In the genomic region with DNA sequence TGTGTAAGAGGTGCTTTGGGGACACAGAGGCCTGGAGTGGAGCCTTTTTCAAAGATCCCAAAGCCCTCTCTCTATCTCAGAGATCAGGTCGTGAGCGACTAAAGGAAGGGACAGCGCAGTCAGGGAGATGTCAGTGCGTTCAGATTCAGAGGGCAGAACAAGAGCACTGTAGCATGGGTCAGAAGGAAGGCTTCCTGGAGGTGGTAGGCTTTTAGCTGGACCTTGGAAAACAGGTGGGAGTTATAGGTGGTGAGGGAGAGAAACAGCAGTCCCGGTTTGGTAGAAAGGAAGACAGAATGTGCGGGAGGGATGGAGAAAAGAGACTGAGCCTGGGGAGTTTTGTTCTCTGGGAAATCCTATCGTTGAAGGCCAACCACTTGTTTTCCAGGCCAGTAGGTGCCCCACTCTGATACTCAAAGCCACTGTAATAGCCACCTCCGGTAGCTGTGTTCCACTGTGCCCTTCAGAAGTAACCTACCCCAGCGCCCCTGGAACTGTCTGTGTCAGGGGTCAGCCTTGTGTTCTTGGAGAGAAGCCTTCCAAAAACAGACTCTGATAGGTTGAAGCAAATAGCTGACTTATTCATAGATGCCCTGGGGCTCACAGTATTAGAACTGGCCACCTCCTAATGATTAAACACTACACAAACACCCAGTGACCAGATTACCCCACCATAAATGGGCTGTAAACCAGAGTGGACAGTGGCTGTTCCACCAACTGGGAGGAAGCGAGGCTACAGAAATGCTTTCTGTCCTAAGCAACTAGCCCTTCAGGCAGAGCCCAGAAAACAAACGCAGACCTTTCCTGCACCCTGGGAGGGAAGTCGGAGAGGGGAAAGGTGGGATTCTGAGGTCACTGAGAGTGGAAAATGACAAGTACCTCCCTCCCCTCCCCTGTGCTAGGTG, we compare ENCODE assay signal across 1 cellular context.
TF ChIP-seq lines count a peak whose summit lies in the region.

No MANE protein-coding gene starts in this region.

TF ChIP-seq in HepG2, 621 proteins besides CTCF, POLR2A, EP300 and RAD21 (continued from another document and continues in another):
- no peak for TF ChIP-seq TMF1 (CRISPR knock-in tag; IDR thresholded peaks at IDR 0.05; ENCODE audit: low read depth)
- no peak for TF ChIP-seq SCMH1 (CRISPR knock-in tag; IDR thresholded peaks at IDR 0.05; ENCODE audit: borderline replicate concordance)
- TF ChIP-seq, protein P1, sequence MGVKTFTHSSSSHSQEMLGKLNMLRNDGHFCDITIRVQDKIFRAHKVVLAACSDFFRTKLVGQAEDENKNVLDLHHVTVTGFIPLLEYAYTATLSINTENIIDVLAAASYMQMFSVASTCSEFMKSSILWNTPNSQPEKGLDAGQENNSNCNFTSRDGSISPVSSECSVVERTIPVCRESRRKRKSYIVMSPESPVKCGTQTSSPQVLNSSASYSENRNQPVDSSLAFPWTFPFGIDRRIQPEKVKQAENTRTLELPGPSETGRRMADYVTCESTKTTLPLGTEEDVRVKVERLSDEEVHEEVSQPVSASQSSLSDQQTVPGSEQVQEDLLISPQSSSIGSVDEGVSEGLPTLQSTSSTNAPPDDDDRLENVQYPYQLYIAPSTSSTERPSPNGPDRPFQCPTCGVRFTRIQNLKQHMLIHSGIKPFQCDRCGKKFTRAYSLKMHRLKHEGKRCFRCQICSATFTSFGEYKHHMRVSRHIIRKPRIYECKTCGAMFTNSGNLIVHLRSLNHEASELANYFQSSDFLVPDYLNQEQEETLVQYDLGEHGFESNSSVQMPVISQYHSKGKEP (CRISPR knock-in tag; IDR thresholded peaks at IDR 0.05), result no peak
- TF ChIP-seq, protein P2, sequence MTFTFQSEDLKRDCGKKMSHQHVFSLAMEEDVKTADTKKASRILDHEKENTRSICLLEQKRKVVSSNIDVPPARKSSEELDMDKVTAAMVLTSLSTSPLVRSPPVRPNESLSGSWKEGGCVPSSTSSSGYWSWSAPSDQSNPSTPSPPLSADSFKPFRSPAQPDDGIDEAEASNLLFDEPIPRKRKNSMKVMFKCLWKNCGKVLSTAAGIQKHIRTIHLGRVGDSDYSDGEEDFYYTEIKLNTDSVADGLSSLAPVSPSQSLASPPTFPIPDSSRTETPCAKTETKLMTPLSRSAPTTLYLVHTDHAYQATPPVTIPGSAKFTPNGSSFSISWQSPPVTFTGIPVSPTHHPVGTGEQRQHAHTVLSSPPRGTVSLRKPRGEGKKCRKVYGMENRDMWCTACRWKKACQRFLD (CRISPR knock-in tag; IDR thresholded peaks at IDR 0.05; ENCODE audit: borderline replicate concordance), result no peak
- TF ChIP-seq ZNF776 (CRISPR knock-in tag; IDR thresholded peaks at IDR 0.05), result no peak
- TF ChIP-seq, protein P3, sequence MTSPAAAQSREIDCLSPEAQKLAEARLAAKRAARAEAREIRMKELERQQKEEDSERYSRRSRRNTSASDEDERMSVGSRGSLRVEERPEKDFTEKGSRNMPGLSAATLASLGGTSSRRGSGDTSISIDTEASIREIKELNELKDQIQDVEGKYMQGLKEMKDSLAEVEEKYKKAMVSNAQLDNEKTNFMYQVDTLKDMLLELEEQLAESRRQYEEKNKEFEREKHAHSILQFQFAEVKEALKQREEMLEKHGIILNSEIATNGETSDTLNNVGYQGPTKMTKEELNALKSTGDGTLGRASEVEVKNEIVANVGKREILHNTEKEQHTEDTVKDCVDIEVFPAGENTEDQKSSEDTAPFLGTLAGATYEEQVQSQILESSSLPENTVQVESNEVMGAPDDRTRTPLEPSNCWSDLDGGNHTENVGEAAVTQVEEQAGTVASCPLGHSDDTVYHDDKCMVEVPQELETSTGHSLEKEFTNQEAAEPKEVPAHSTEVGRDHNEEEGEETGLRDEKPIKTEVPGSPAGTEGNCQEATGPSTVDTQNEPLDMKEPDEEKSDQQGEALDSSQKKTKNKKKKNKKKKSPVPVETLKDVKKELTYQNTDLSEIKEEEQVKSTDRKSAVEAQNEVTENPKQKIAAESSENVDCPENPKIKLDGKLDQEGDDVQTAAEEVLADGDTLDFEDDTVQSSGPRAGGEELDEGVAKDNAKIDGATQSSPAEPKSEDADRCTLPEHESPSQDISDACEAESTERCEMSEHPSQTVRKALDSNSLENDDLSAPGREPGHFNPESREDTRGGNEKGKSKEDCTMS (CRISPR knock-in tag; conservative IDR thresholded peaks at IDR 0.05), result no peak
- TF ChIP-seq, protein P4, sequence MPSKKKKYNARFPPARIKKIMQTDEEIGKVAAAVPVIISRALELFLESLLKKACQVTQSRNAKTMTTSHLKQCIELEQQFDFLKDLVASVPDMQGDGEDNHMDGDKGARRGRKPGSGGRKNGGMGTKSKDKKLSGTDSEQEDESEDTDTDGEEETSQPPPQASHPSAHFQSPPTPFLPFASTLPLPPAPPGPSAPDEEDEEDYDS (CRISPR knock-in tag; IDR thresholded peaks at IDR 0.05), result peak; percentile 89
- TF ChIP-seq KDM4B (CRISPR knock-in tag; IDR thresholded peaks at IDR 0.05), result no peak
- TF ChIP-seq, protein P5, sequence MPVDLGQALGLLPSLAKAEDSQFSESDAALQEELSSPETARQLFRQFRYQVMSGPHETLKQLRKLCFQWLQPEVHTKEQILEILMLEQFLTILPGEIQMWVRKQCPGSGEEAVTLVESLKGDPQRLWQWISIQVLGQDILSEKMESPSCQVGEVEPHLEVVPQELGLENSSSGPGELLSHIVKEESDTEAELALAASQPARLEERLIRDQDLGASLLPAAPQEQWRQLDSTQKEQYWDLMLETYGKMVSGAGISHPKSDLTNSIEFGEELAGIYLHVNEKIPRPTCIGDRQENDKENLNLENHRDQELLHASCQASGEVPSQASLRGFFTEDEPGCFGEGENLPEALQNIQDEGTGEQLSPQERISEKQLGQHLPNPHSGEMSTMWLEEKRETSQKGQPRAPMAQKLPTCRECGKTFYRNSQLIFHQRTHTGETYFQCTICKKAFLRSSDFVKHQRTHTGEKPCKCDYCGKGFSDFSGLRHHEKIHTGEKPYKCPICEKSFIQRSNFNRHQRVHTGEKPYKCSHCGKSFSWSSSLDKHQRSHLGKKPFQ (CRISPR knock-in tag; IDR thresholded peaks at IDR 0.05; ENCODE audit: insufficient replicate concordance), result peak; percentile 42
- TF ChIP-seq, protein P6, sequence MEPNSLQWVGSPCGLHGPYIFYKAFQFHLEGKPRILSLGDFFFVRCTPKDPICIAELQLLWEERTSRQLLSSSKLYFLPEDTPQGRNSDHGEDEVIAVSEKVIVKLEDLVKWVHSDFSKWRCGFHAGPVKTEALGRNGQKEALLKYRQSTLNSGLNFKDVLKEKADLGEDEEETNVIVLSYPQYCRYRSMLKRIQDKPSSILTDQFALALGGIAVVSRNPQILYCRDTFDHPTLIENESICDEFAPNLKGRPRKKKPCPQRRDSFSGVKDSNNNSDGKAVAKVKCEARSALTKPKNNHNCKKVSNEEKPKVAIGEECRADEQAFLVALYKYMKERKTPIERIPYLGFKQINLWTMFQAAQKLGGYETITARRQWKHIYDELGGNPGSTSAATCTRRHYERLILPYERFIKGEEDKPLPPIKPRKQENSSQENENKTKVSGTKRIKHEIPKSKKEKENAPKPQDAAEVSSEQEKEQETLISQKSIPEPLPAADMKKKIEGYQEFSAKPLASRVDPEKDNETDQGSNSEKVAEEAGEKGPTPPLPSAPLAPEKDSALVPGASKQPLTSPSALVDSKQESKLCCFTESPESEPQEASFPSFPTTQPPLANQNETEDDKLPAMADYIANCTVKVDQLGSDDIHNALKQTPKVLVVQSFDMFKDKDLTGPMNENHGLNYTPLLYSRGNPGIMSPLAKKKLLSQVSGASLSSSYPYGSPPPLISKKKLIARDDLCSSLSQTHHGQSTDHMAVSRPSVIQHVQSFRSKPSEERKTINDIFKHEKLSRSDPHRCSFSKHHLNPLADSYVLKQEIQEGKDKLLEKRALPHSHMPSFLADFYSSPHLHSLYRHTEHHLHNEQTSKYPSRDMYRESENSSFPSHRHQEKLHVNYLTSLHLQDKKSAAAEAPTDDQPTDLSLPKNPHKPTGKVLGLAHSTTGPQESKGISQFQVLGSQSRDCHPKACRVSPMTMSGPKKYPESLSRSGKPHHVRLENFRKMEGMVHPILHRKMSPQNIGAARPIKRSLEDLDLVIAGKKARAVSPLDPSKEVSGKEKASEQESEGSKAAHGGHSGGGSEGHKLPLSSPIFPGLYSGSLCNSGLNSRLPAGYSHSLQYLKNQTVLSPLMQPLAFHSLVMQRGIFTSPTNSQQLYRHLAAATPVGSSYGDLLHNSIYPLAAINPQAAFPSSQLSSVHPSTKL (CRISPR knock-in tag; IDR thresholded peaks at IDR 0.05), result peak; percentile 74
- no peak for TF ChIP-seq GTF2F1 (IDR thresholded peaks at IDR 0.05; ENCODE audit: low read length)
- peak; percentile 33; the same call in 1 of the 2 replicates for TF ChIP-seq NR2F2 (IDR thresholded peaks at IDR 0.05; ENCODE audit: borderline replicate concordance, low read depth)
- TF ChIP-seq ZMYM4 (CRISPR knock-in tag; IDR thresholded peaks at IDR 0.05), result peak; percentile 66
- no peak for TF ChIP-seq MATR3 (CRISPR knock-in tag; IDR thresholded peaks at IDR 0.05)
- TF ChIP-seq KDM1A (CRISPR knock-in tag; IDR thresholded peaks at IDR 0.05), result no peak
- TF ChIP-seq, protein P7, sequence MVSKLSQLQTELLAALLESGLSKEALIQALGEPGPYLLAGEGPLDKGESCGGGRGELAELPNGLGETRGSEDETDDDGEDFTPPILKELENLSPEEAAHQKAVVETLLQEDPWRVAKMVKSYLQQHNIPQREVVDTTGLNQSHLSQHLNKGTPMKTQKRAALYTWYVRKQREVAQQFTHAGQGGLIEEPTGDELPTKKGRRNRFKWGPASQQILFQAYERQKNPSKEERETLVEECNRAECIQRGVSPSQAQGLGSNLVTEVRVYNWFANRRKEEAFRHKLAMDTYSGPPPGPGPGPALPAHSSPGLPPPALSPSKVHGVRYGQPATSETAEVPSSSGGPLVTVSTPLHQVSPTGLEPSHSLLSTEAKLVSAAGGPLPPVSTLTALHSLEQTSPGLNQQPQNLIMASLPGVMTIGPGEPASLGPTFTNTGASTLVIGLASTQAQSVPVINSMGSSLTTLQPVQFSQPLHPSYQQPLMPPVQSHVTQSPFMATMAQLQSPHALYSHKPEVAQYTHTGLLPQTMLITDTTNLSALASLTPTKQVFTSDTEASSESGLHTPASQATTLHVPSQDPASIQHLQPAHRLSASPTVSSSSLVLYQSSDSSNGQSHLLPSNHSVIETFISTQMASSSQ (IDR thresholded peaks at IDR 0.05; ENCODE audit: low read depth), result peak; percentile 82
- TF ChIP-seq, protein P7 (CRISPR knock-in tag; IDR thresholded peaks at IDR 0.05; ENCODE audit: borderline replicate concordance), result peak; percentile 59; the same call in 1 of the 2 replicates
- TF ChIP-seq ZNF3 (CRISPR knock-in tag; IDR thresholded peaks at IDR 0.05), result no peak
- TF ChIP-seq SALL1 (CRISPR knock-in tag; IDR thresholded peaks at IDR 0.05), result peak; percentile 74
- 0 out of 2 replicates have a peak, but pooled peaks have one; percentile 63 for TF ChIP-seq ZMYM3 (CRISPR knock-in tag; IDR thresholded peaks at IDR 0.05)
- TF ChIP-seq ZNF331 (CRISPR knock-in tag; IDR thresholded peaks at IDR 0.05), result peak; percentile 91; the same call in 1 of the 2 replicates
- no peak for TF ChIP-seq RFXAP (CRISPR knock-in tag; IDR thresholded peaks at IDR 0.05; ENCODE audit: borderline replicate concordance)
- TF ChIP-seq SOX13 (IDR thresholded peaks at IDR 0.05), result peak; percentile 22; the same call in 1 of the 2 replicates
- TF ChIP-seq SOX13 (CRISPR knock-in tag; conservative IDR thresholded peaks at IDR 0.05 in 1 of 2, IDR thresholded peaks at IDR 0.05 in 1 of 2), result peak in 1 of 2 experiments; percentile 65; a peak in 2 of 4 replicates
- peak; percentile 27; the same call in 1 of the 2 replicates for TF ChIP-seq MYC (CRISPR knock-in tag; IDR thresholded peaks at IDR 0.05; ENCODE audit: borderline replicate concordance)
- TF ChIP-seq, protein P8, sequence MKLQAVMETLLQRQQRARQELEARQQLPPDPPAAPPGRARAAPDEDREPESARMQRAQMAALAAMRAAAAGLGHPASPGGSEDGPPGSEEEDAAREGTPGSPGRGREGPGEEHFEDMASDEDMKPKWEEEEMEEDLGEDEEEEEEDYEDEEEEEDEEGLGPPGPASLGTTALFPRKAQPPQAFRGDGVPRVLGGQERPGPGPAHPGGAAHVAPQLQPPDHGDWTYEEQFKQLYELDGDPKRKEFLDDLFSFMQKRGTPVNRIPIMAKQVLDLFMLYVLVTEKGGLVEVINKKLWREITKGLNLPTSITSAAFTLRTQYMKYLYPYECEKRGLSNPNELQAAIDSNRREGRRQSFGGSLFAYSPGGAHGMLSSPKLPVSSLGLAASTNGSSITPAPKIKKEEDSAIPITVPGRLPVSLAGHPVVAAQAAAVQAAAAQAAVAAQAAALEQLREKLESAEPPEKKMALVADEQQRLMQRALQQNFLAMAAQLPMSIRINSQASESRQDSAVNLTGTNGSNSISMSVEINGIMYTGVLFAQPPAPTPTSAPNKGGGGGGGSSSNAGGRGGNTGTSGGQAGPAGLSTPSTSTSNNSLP (IDR thresholded peaks at IDR 0.05; ENCODE audit: low read depth, low read length), result peak; percentile 91
- peak; percentile 50; the same call in 1 of the 2 replicates for TF ChIP-seq ERF (CRISPR knock-in tag; IDR thresholded peaks at IDR 0.05)
- TF ChIP-seq SATB2 (CRISPR knock-in tag; IDR thresholded peaks at IDR 0.05), result no peak
- no peak for TF ChIP-seq ZNF326 (CRISPR knock-in tag; IDR thresholded peaks at IDR 0.05; ENCODE audit: borderline replicate concordance)
- no peak for TF ChIP-seq CAMTA2 (CRISPR knock-in tag; IDR thresholded peaks at IDR 0.05; ENCODE audit: borderline replicate concordance)
- TF ChIP-seq KLF9 (CRISPR knock-in tag; IDR thresholded peaks at IDR 0.05; ENCODE audit: low read depth), result peak; percentile 15; the same call in 1 of the 2 replicates
- TF ChIP-seq, protein P9, sequence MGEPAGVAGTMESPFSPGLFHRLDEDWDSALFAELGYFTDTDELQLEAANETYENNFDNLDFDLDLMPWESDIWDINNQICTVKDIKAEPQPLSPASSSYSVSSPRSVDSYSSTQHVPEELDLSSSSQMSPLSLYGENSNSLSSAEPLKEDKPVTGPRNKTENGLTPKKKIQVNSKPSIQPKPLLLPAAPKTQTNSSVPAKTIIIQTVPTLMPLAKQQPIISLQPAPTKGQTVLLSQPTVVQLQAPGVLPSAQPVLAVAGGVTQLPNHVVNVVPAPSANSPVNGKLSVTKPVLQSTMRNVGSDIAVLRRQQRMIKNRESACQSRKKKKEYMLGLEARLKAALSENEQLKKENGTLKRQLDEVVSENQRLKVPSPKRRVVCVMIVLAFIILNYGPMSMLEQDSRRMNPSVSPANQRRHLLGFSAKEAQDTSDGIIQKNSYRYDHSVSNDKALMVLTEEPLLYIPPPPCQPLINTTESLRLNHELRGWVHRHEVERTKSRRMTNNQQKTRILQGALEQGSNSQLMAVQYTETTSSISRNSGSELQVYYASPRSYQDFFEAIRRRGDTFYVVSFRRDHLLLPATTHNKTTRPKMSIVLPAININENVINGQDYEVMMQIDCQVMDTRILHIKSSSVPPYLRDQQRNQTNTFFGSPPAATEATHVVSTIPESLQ (CRISPR knock-in tag; conservative IDR thresholded peaks at IDR 0.05), result no peak
